1 cellular context compared by ENCODE assay signal in genomic region chr15:81567924-81568323, GRCh38.
TF ChIP-seq lines count a peak whose summit lies in the region.

No MANE protein-coding gene starts in this region.

TF ChIP-seq in H1, 55 proteins besides CTCF, POLR2A, EP300 and RAD21:
- TF ChIP-seq SP1 (IDR thresholded peaks at IDR 0.05; ENCODE audit: low read depth, low read length) (no peak), FOSL1 (IDR thresholded peaks at IDR 0.05; ENCODE audit: insufficient read depth, low read depth, low read length) (no peak), TCF12 (IDR thresholded peaks at IDR 0.05; ENCODE audit: low read depth, low read length) (no peak), GTF2F1 (IDR thresholded peaks at IDR 0.05; ENCODE audit: borderline replicate concordance, low read depth, low read length) (no peak), CBX8 (IDR thresholded peaks at IDR 0.05; ENCODE audit: borderline replicate concordance, low read depth, low read length) (no peak), JUND (IDR thresholded peaks at IDR 0.05; ENCODE audit: low read length) (no peak), BRCA1 (IDR thresholded peaks at IDR 0.05; ENCODE audit: low read depth, low read length) (no peak), HDAC6 (IDR thresholded peaks at IDR 0.05; ENCODE audit: low read depth, low read length) (no peak), TAF7 (optimal IDR thresholded peaks at IDR 0.05; ENCODE audit: borderline replicate concordance, low read depth, low read length) (no peak), EZH2 (IDR thresholded peaks at IDR 0.05; ENCODE audit: low read depth, low read length, severe bottlenecking) (no peak), KDM1A (IDR thresholded peaks at IDR 0.05; ENCODE audit: borderline replicate concordance, low read length) (no peak), NRF1 (IDR thresholded peaks at IDR 0.05; ENCODE audit: low read depth, low read length) (no peak), SUZ12 (IDR thresholded peaks at IDR 0.05; ENCODE audit: low read length) (no peak), SRF (IDR thresholded peaks at IDR 0.05; ENCODE audit: low read depth, low read length) (no peak), KDM5A (IDR thresholded peaks at IDR 0.05; ENCODE audit: low read length) (no peak), CHD1 (IDR thresholded peaks at IDR 0.05; ENCODE audit: low read depth, low read length) (no peak), RXRA (IDR thresholded peaks at IDR 0.05; ENCODE audit: insufficient read depth, low read depth, low read length) (no peak), JUN (IDR thresholded peaks at IDR 0.05; ENCODE audit: low read depth, low read length) (no peak), E2F6 (IDR thresholded peaks at IDR 0.05) (no peak)
